In the genomic region with DNA sequence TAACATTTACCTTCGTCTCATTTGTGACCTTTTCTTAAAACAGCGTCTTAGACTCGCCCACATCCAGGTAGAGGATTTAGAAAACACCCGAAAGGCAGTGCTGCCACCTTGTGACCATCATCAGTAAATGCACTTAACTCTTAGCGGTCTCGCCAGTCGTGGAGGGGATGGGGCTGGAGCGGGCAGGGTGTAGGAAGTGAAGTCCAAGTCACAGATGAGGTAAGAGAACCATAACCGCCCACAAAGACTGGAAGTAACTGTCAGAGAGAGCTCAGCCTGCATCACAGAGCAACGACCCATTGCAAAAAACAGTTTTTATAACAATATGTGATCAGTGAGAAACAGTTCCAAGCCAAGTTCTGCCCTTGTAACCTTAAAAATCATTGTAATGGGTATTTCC, we compare ENCODE assay signal across 1 cellular context.
TF ChIP-seq lines count a peak whose summit lies in the region.

No MANE protein-coding gene starts in this region.

TF ChIP-seq in WTC11, 78 proteins besides CTCF, POLR2A, EP300 and RAD21 (continued from another document):
- TF ChIP-seq, protein P1, sequence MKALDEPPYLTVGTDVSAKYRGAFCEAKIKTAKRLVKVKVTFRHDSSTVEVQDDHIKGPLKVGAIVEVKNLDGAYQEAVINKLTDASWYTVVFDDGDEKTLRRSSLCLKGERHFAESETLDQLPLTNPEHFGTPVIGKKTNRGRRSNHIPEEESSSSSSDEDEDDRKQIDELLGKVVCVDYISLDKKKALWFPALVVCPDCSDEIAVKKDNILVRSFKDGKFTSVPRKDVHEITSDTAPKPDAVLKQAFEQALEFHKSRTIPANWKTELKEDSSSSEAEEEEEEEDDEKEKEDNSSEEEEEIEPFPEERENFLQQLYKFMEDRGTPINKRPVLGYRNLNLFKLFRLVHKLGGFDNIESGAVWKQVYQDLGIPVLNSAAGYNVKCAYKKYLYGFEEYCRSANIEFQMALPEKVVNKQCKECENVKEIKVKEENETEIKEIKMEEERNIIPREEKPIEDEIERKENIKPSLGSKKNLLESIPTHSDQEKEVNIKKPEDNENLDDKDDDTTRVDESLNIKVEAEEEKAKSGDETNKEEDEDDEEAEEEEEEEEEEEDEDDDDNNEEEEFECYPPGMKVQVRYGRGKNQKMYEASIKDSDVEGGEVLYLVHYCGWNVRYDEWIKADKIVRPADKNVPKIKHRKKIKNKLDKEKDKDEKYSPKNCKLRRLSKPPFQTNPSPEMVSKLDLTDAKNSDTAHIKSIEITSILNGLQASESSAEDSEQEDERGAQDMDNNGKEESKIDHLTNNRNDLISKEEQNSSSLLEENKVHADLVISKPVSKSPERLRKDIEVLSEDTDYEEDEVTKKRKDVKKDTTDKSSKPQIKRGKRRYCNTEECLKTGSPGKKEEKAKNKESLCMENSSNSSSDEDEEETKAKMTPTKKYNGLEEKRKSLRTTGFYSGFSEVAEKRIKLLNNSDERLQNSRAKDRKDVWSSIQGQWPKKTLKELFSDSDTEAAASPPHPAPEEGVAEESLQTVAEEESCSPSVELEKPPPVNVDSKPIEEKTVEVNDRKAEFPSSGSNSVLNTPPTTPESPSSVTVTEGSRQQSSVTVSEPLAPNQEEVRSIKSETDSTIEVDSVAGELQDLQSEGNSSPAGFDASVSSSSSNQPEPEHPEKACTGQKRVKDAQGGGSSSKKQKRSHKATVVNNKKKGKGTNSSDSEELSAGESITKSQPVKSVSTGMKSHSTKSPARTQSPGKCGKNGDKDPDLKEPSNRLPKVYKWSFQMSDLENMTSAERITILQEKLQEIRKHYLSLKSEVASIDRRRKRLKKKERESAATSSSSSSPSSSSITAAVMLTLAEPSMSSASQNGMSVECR (CRISPR knock-in tag; IDR thresholded peaks at IDR 0.05; ENCODE audit: borderline replicate concordance), result no peak
- no peak for TF ChIP-seq ZNF121 (CRISPR knock-in tag; IDR thresholded peaks at IDR 0.05)
- no peak for TF ChIP-seq SOX15 (CRISPR knock-in tag; IDR thresholded peaks at IDR 0.05)
- no peak for TF ChIP-seq TCF7 (CRISPR knock-in tag; IDR thresholded peaks at IDR 0.05; ENCODE audit: low read depth)
- no peak for TF ChIP-seq CBFB (CRISPR knock-in tag; IDR thresholded peaks at IDR 0.05; ENCODE audit: low read depth)
- TF ChIP-seq, protein P2, sequence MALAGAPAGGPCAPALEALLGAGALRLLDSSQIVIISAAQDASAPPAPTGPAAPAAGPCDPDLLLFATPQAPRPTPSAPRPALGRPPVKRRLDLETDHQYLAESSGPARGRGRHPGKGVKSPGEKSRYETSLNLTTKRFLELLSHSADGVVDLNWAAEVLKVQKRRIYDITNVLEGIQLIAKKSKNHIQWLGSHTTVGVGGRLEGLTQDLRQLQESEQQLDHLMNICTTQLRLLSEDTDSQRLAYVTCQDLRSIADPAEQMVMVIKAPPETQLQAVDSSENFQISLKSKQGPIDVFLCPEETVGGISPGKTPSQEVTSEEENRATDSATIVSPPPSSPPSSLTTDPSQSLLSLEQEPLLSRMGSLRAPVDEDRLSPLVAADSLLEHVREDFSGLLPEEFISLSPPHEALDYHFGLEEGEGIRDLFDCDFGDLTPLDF (CRISPR knock-in tag; IDR thresholded peaks at IDR 0.05), result no peak
